Comparison of ENCODE assay signal across 1 cellular context in the genomic region with DNA sequence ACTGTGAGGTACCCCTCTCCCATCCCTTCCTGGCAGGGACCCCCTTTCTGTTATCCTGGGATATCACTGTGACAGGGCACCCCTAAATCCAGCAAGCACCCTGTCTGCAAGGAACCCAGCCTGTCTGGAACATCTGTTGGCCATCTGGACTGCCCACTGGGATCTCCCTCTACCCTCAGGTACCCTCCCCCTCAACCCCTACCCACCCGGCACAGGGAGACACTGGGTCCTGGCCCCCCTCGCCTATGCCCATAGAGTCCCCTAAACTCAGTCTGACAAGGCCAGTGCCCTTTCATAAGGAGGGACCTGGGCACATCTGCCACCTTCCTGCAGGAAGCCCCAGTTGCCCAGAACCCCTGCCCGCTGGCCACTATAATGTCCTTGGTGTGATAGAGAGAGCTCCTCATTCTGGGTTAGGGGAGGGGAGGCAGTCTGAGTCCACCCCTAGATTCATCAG.
TF ChIP-seq lines count a peak whose summit lies in the region.

No MANE protein-coding gene starts in this region.

TF ChIP-seq in WTC11, 78 proteins besides CTCF, POLR2A, EP300 and RAD21 (continued from another document):
- TF ChIP-seq, protein P1, sequence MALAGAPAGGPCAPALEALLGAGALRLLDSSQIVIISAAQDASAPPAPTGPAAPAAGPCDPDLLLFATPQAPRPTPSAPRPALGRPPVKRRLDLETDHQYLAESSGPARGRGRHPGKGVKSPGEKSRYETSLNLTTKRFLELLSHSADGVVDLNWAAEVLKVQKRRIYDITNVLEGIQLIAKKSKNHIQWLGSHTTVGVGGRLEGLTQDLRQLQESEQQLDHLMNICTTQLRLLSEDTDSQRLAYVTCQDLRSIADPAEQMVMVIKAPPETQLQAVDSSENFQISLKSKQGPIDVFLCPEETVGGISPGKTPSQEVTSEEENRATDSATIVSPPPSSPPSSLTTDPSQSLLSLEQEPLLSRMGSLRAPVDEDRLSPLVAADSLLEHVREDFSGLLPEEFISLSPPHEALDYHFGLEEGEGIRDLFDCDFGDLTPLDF (CRISPR knock-in tag; IDR thresholded peaks at IDR 0.05): no peak
- no peak for TF ChIP-seq SOX15 (CRISPR knock-in tag; IDR thresholded peaks at IDR 0.05)
- TF ChIP-seq, protein P2, sequence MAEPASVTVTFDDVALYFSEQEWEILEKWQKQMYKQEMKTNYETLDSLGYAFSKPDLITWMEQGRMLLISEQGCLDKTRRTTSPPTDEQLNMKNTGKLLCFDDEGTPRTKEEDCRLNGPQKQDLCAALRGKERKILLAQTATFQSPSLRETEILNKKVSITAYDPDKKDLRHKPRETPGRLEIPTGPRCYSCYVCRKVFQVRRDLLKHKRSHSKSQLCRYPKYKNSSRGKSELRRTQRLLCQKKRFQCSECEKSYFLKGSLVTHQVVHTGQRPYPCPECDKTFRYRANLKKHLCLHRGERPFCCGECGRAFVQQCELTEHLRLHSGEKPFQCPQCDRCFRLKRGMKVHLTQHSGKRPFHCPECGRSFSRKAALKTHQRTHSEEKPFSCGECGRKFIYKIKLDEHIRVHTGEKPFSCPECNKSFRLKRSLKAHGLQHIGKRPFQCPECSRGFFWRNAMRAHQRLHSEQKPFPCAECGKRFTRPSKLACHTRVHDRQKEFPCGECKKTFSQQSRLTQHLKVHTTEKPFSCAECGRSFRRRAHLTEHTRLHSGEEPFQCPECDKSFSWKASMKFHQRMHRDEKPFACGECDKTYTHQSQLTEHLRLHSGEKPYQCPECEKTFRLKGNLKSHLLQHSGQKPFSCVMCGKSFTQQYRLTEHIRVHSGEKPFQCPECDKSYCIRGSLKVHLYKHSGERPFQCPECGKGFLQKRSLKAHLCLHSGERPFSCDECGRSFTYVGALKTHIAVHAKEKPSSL (CRISPR knock-in tag; conservative IDR thresholded peaks at IDR 0.05): no peak
- no peak for TF ChIP-seq TCF7 (CRISPR knock-in tag; IDR thresholded peaks at IDR 0.05; ENCODE audit: low read depth)
- TF ChIP-seq ESRRA (CRISPR knock-in tag; IDR thresholded peaks at IDR 0.05; ENCODE audit: borderline replicate concordance): no peak
- TF ChIP-seq, protein P3, sequence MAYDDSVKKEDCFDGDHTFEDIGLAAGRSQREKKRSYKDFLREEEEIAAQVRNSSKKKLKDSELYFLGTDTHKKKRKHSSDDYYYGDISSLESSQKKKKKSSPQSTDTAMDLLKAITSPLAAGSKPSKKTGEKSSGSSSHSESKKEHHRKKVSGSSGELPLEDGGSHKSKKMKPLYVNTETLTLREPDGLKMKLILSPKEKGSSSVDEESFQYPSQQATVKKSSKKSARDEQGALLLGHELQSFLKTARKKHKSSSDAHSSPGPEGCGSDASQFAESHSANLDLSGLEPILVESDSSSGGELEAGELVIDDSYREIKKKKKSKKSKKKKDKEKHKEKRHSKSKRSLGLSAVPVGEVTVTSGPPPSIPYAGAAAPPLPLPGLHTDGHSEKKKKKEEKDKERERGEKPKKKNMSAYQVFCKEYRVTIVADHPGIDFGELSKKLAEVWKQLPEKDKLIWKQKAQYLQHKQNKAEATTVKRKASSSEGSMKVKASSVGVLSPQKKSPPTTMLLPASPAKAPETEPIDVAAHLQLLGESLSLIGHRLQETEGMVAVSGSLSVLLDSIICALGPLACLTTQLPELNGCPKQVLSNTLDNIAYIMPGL (CRISPR knock-in tag; IDR thresholded peaks at IDR 0.05): no peak
- TF ChIP-seq, protein P4, sequence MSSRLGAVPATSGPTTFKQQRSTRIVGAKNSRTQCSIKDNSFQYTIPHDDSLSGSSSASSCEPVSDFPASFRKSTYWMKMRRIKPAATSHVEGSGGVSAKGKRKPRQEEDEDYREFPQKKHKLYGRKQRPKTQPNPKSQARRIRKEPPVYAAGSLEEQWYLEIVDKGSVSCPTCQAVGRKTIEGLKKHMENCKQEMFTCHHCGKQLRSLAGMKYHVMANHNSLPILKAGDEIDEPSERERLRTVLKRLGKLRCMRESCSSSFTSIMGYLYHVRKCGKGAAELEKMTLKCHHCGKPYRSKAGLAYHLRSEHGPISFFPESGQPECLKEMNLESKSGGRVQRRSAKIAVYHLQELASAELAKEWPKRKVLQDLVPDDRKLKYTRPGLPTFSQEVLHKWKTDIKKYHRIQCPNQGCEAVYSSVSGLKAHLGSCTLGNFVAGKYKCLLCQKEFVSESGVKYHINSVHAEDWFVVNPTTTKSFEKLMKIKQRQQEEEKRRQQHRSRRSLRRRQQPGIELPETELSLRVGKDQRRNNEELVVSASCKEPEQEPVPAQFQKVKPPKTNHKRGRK (CRISPR knock-in tag; IDR thresholded peaks at IDR 0.05; ENCODE audit: borderline replicate concordance): no peak
- TF ChIP-seq, protein P5, sequence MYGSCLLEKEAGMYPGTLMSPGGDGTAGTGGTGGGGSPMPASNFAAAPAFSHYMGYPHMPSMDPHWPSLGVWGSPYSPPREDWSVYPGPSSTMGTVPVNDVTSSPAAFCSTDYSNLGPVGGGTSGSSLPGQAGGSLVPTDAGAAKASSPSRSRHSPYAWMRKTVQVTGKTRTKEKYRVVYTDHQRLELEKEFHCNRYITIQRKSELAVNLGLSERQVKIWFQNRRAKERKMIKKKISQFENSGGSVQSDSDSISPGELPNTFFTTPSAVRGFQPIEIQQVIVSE (CRISPR knock-in tag; IDR thresholded peaks at IDR 0.05; ENCODE audit: borderline replicate concordance): no peak
TF ChIP-seq in WTC11: peak in this region for 0.
